In genomic region chr17:12961655-12962054, GRCh38 we compare ENCODE assay signal across 26 cellular contexts. TPM values are rescaled to one million over a fixed set of nuclear protein-coding genes. Genes with fewer than 3 reads are reported as not detected.
DNase-seq lines count a peak whose midpoint lies in the region; ATAC-seq, FAIRE-seq and TF ChIP-seq lines count a peak whose summit lies in the region.
"Had no signal": no experiment of that assay in that cellular context is flagged by ENCODE, and none has a peak within 500 bp of the region (broad histone marks: within the 10 kb centered on the region; RNA-seq: fewer than 3 reads in every experiment).

No MANE protein-coding gene starts in this region.

- intact Hi-C loops in activated T-helper 2 cell treated with anti-CD3 and anti-CD28 coated beads, Interferon-gamma antibody, Interleukin-2, Interleukin-4, amounts not matched to agents 10 μg/mL and 5 μg/mL and 100 μg/mL, durations not matched to agents 14 hours and 24 hours and 36 hours (cut with micrococcal nuclease) = no loop called here
- intact Hi-C loops in heart right ventricle (cut with DNase I) = no loop called here

- H3K27ac ChIP-seq in heart right ventricle = no peak overlapping the region
- H3K27ac ChIP-seq: BLaER1 had no signal

- no peak for FAIRE-seq in GM12891 (lab: Jason Lieb, UNC)
- FAIRE-seq: A204.1, GM12878, GM19239 had no signal

- H3K4me3 ChIP-seq in BE2C (ENCODE audit: low read depth, low read length) (no peak overlapping the region), heart right ventricle (no peak overlapping the region)
- H3K4me3 ChIP-seq: BLaER1, GM12878 had no signal

- H3K4me3 Mint-ChIP-seq in stimulated activated memory B cell treated with anti-CD40 and anti-IgM and Interleukin-4, amounts not matched to agents 10 μg/mL and 1 μg/mL and 100 μg/mL, for 72 hours = no peak overlapping the region
- no peak overlapping the region for H3K4me3 Mint-ChIP-seq in activated T-helper 2 cell treated with anti-CD3 and anti-CD28 coated beads, Interferon-gamma antibody, Interleukin-2, Interleukin-4, amounts not matched to agents 10 μg/mL and 5 μg/mL and 100 μg/mL, durations not matched to agents 14 hours and 24 hours and 36 hours (ENCODE audit: low read depth)
- H3K4me3 Mint-ChIP-seq: CD14-positive monocyte; CD4-positive, alpha-beta memory T cell; CD4-positive, CD25-positive, alpha-beta regulatory T cell; CD8-positive, alpha-beta memory T cell had no signal

- H3K4me1 Mint-ChIP-seq in stimulated activated memory B cell treated with anti-CD40 and anti-IgM and Interleukin-4, amounts not matched to agents 10 μg/mL and 1 μg/mL and 100 μg/mL, for 72 hours = no peaks in the 10 kb centered on the region
- no peaks in the 10 kb centered on the region for H3K4me1 Mint-ChIP-seq in activated T-helper 2 cell treated with anti-CD3 and anti-CD28 coated beads, Interferon-gamma antibody, Interleukin-2, Interleukin-4, amounts not matched to agents 10 μg/mL and 5 μg/mL and 100 μg/mL, durations not matched to agents 14 hours and 24 hours and 36 hours (ENCODE audit: low read depth)
- H3K4me1 Mint-ChIP-seq: CD14-positive monocyte; CD4-positive, alpha-beta memory T cell; CD4-positive, CD25-positive, alpha-beta regulatory T cell; CD8-positive, alpha-beta memory T cell had no signal

- H3K27ac Mint-ChIP-seq in stimulated activated memory B cell treated with anti-CD40 and anti-IgM and Interleukin-4, amounts not matched to agents 10 μg/mL and 1 μg/mL and 100 μg/mL, for 72 hours = no peak overlapping the region
- no peak overlapping the region for H3K27ac Mint-ChIP-seq in activated T-helper 2 cell treated with anti-CD3 and anti-CD28 coated beads, Interferon-gamma antibody, Interleukin-2, Interleukin-4, amounts not matched to agents 10 μg/mL and 5 μg/mL and 100 μg/mL, durations not matched to agents 14 hours and 24 hours and 36 hours
- H3K27ac Mint-ChIP-seq: CD14-positive monocyte; CD4-positive, alpha-beta memory T cell; CD4-positive, CD25-positive, alpha-beta regulatory T cell had no signal

- H3K9me3 Mint-ChIP-seq in stimulated activated memory B cell treated with anti-CD40 and anti-IgM and Interleukin-4, amounts not matched to agents 10 μg/mL and 1 μg/mL and 100 μg/mL, for 72 hours = peaks cover 5% of the 10 kb centered on the region
- no peaks in the 10 kb centered on the region for H3K9me3 Mint-ChIP-seq in activated T-helper 2 cell treated with anti-CD3 and anti-CD28 coated beads, Interferon-gamma antibody, Interleukin-2, Interleukin-4, amounts not matched to agents 10 μg/mL and 5 μg/mL and 100 μg/mL, durations not matched to agents 14 hours and 24 hours and 36 hours

- no peaks in the 10 kb centered on the region for H3K4me1 ChIP-seq in BE2C
- no peaks in the 10 kb centered on the region for H3K4me1 ChIP-seq in heart right ventricle

- TF ChIP-seq POLR2A in GM12891 (IDR thresholded peaks at IDR 0.05; ENCODE audit: low read depth, low read length) = no peak

- no peaks in the 10 kb centered on the region for H3K27me3 ChIP-seq in BE2C
- H3K27me3 ChIP-seq in heart right ventricle = no peaks in the 10 kb centered on the region
- H3K27me3 ChIP-seq: BLaER1 had no signal

- 95 to 98% methylated on average over 4 of the region's 4 CpGs for WGBS in heart right ventricle, 2 donors

- H3K36me3 ChIP-seq in BE2C = no peaks in the 10 kb centered on the region
- peaks cover 0 to 26% (median 4%) of the 10 kb centered on the region in 9 donors for H3K36me3 ChIP-seq in heart right ventricle

- TF ChIP-seq CTCF in BE2C (IDR thresholded peaks at IDR 0.05; ENCODE audit: low read depth, low read length) (no peak), heart right ventricle (IDR thresholded peaks at IDR 0.05) (no peak)

- peak; percentile 72 for ATAC-seq in stimulated activated memory B cell treated with anti-CD40 and anti-IgM and Interleukin-4, amounts not matched to agents 10 μg/mL and 1 μg/mL and 100 μg/mL, for 72 hours
- ATAC-seq in heart right ventricle = no peak
- ATAC-seq: GM12878 had no signal

- H3K9me3 ChIP-seq in BE2C = no peaks in the 10 kb centered on the region
- peaks cover 0 to 11% (median 4%) of the 10 kb centered on the region in 11 donors for H3K9me3 ChIP-seq in heart right ventricle

- no peak for DNase-seq in GM12891 (ENCODE audit: insufficient read length, low spot score)
- DNase-seq in germinal center (ENCODE audit: low spot score) = peak; percentile 43
- DNase-seq in stimulated activated naive CD4-positive, alpha-beta T cell (lab: John Stamatoyannopoulos, UW) = no peak
- no peak for DNase-seq in activated T-helper 2 cell treated with anti-CD3 and anti-CD28 coated beads, Interferon-gamma antibody, Interleukin-2, Interleukin-4, amounts not matched to agents 10 μg/mL and 5 μg/mL and 100 μg/mL, durations not matched to agents 14 hours and 24 hours and 36 hours (ENCODE audit: low spot score)
- DNase-seq in BE2C = no peak
- no peak for DNase-seq in heart right ventricle
- DNase-seq: 8988T; ACHN; C1 segment of cervical spinal cord; CD4-positive, alpha-beta memory T cell; CD4-positive, CD25-positive, alpha-beta regulatory T cell; CD8-positive, alpha-beta memory T cell; COR-L47; DMS 273 treated with DMSO at 0.1 percent for 48 hours; DMS153; DMS53; DMS79; DND-41; EL; GDM1 had no signal

- H3K36me3 Mint-ChIP-seq in stimulated activated memory B cell treated with anti-CD40 and anti-IgM and Interleukin-4, amounts not matched to agents 10 μg/mL and 1 μg/mL and 100 μg/mL, for 72 hours = peaks cover 19% of the 10 kb centered on the region
- H3K36me3 Mint-ChIP-seq in activated T-helper 2 cell treated with anti-CD3 and anti-CD28 coated beads, Interferon-gamma antibody, Interleukin-2, Interleukin-4, amounts not matched to agents 10 μg/mL and 5 μg/mL and 100 μg/mL, durations not matched to agents 14 hours and 24 hours and 36 hours (ENCODE audit: low read depth) = no peaks in the 10 kb centered on the region
- H3K36me3 Mint-ChIP-seq: CD14-positive monocyte; CD4-positive, alpha-beta memory T cell; CD4-positive, CD25-positive, alpha-beta regulatory T cell; CD8-positive, alpha-beta memory T cell had no signal

- no peaks in the 10 kb centered on the region for H3K27me3 Mint-ChIP-seq in stimulated activated memory B cell treated with anti-CD40 and anti-IgM and Interleukin-4, amounts not matched to agents 10 μg/mL and 1 μg/mL and 100 μg/mL, for 72 hours
- no peaks in the 10 kb centered on the region for H3K27me3 Mint-ChIP-seq in activated T-helper 2 cell treated with anti-CD3 and anti-CD28 coated beads, Interferon-gamma antibody, Interleukin-2, Interleukin-4, amounts not matched to agents 10 μg/mL and 5 μg/mL and 100 μg/mL, durations not matched to agents 14 hours and 24 hours and 36 hours (ENCODE audit: low read depth)

TF ChIP-seq in GM12891, 5 proteins besides CTCF, POLR2A, EP300 and RAD21:
- TF ChIP-seq POU2F2 (IDR thresholded peaks at IDR 0.05; ENCODE audit: low read depth, low read length) (no peak), SPI1 (IDR thresholded peaks at IDR 0.05; ENCODE audit: low read depth, low read length) (peak; percentile 34)
TF ChIP-seq in GM12891: peak in this region for 1.

RNA-seq across cellular contexts. Expression of gene ELAC2, which starts 56.2 kb away (rescaled TPM):
- polyA plus RNA-seq in GM12891 (2012; ENCODE audit: low read depth, missing spikeins) = 43.7 TPM
- total RNA-seq in activated T-helper 2 cell treated with anti-CD3 and anti-CD28 coated beads, Interferon-gamma antibody, Interleukin-2, Interleukin-4, amounts not matched to agents 10 μg/mL and 5 μg/mL and 100 μg/mL, durations not matched to agents 14 hours and 24 hours and 36 hours = 80.7 and 91.2 TPM in 2 replicates
- polyA plus RNA-seq in BE2C (2012; ENCODE audit: insufficient read depth, insufficient read length, low read depth) = 42.4 TPM
- total RNA-seq in heart right ventricle = 10 to 100 TPM; 54.2 to 76.8 (median 64.1) TPM
- polyA plus RNA-seq in heart right ventricle = 10 to 100 TPM; 32.3 to 50.4 TPM
